8 cellular contexts compared by ENCODE assay signal in the genomic region with DNA sequence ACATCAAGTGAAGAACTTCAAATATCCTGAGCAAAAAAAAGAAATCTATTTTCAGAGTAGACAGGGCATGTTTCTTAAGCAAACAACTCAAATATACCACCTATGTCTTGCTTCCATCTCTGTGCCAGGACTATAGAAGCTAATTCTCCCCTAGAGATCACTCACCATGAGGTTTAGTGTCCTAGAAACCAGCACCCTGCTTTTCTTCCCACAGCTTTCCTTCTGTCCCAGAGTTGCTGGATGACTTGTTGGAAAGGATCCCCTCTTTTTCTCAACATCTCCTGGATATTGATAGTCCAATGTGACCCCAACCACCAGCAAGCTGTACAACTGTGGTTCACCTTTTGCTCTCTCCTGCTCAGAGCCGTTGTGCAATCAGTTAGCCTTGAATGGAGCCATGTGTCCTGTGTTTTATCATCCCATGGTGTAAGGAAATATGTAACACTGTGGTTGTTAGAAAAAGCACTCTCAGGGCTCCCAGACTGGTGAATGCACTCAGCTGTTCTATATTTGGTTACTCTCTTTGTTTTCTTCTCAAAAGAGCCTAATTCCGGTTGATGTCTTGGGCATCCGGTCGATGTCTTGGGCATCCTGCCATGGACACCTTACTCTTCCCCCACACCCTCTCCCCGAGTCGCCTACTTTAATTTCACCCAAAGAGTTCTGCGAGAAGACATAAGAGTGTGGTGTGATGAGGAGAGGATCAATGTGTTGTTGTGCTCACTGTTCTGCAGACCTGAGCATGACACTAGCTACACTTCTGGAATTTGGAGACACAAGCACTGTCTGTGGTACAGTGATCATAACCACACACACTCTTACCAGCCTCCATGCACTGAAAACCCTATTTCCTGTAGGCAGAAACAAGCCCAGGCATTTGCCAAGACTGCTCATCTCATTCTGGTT. TPM values are rescaled to one million over a fixed set of nuclear protein-coding genes. Genes with fewer than 3 reads are reported as not detected.
DNase-seq lines count a peak whose midpoint lies in the region; ATAC-seq and TF ChIP-seq lines count a peak whose summit lies in the region.

No MANE protein-coding gene starts in this region.

- POLR2A ChIA-PET in AG04450 (lab: Yijun Ruan, JAX) = interaction anchor here (1.0 to 3.3 kb wide), 2 partner anchors 236 to 296 kb away, joined by 3 to 11 read pairs; no protein-coding TSS in a partner anchor
- POLR2A ChIA-PET in activated CD4-positive, alpha-beta memory T cell treated with anti-CD3 and anti-CD28 coated beads, Interleukin-2, amount 10 ng/mL, durations not matched to agents 7 days and 5 days (lab: Charles Lee) = interaction anchor here (0.6 to 1.2 kb wide), 2 partner anchors 10 to 1210 kb away, joined by 3 to 4 read pairs; no protein-coding TSS in a partner anchor

- no peaks in the 10 kb centered on the region for H3K9me3 ChIP-seq in AG04450 (ENCODE audit: control insufficient read depth, insufficient read depth, low read length)

- H3K4me3 Mint-ChIP-seq in activated CD4-positive, alpha-beta memory T cell treated with anti-CD3 and anti-CD28 coated beads, Interleukin-2, amount 10 ng/mL, durations not matched to agents 7 days and 5 days = peak overlapping the region; percentile 34

- peak overlapping the region; percentile 49 for H3K27ac ChIP-seq in AG04450 (ENCODE audit: low read depth, low read length)

- no peak for TF ChIP-seq CTCF in AG04450 (IDR thresholded peaks at IDR 0.05; ENCODE audit: low read depth, low read length)

- H3K27me3 Mint-ChIP-seq in activated CD4-positive, alpha-beta memory T cell treated with anti-CD3 and anti-CD28 coated beads, Interleukin-2, amount 10 ng/mL, durations not matched to agents 7 days and 5 days = peaks cover 31% of the 10 kb centered on the region

- CTCF ChIA-PET in AG04450 (lab: Charles Lee) = interaction anchor here (0.6 to 11.0 kb wide), 5 partner anchors 48 to 462 kb away, joined by 3 to 205 read pairs (median 6); no protein-coding TSS in a partner anchor
- CTCF ChIA-PET in activated CD4-positive, alpha-beta memory T cell treated with anti-CD3 and anti-CD28 coated beads, Interleukin-2, amount 10 ng/mL, durations not matched to agents 7 days and 5 days (lab: Charles Lee) = interaction anchor here (1.2 to 7.1 kb wide), 2 partner anchors 378 to 462 kb away, joined by 3 to 92 read pairs; no protein-coding TSS in a partner anchor

- no peaks in the 10 kb centered on the region for H3K27me3 ChIP-seq in AG04450 (ENCODE audit: control insufficient read depth, insufficient read depth, low read length)

- DNase-seq in AG04450 (ENCODE audit: low read depth, low spot score) (no peak), left cardiac atrium (no peak), medulla oblongata (ENCODE audit: extremely low spot score) (no peak), DMS 273 treated with DMSO at 0.1 percent for 48 hours (lab: John Stamatoyannopoulos, UW) (no peak)
- DNase-seq in activated CD4-positive, alpha-beta memory T cell treated with anti-CD3 and anti-CD28 coated beads, Interleukin-2, amount 10 ng/mL, durations not matched to agents 7 days and 5 days = peak; percentile 23
- no peak for DNase-seq in stimulated activated CD4-positive, alpha-beta T cell treated with anti-CD3 and anti-CD28 coated beads, Interleukin-4, amount 100 ng/mL, for 1 hour

- H3K4me3 ChIP-seq in AG04450 (ENCODE audit: low read depth, low read length) = peak overlapping the region; percentile 60

- intact Hi-C loops in left cardiac atrium (cut with DNase I) = no loop called here

- H3K27ac Mint-ChIP-seq in activated CD4-positive, alpha-beta memory T cell treated with anti-CD3 and anti-CD28 coated beads, Interleukin-2, amount 10 ng/mL, durations not matched to agents 7 days and 5 days = peak overlapping the region; percentile 52

- peaks cover 30% of the 10 kb centered on the region for H3K4me1 Mint-ChIP-seq in activated CD4-positive, alpha-beta memory T cell treated with anti-CD3 and anti-CD28 coated beads, Interleukin-2, amount 10 ng/mL, durations not matched to agents 7 days and 5 days

- H3K9me3 Mint-ChIP-seq in activated CD4-positive, alpha-beta memory T cell treated with anti-CD3 and anti-CD28 coated beads, Interleukin-2, amount 10 ng/mL, durations not matched to agents 7 days and 5 days = no peaks in the 10 kb centered on the region

- H3K36me3 Mint-ChIP-seq in activated CD4-positive, alpha-beta memory T cell treated with anti-CD3 and anti-CD28 coated beads, Interleukin-2, amount 10 ng/mL, durations not matched to agents 7 days and 5 days (ENCODE audit: low read depth) = no peaks in the 10 kb centered on the region

- ATAC-seq in GM21423 (IDR thresholded peaks at IDR 0.05; ENCODE audit: unreplicated experiment) (peak; percentile 45), left cardiac atrium (peak; percentile 51 to 79), HG03039 (IDR thresholded peaks at IDR 0.05; ENCODE audit: unreplicated experiment) (no peak)

RNA-seq across cellular contexts. Expression of a gene that starts 1.7 kb away (rescaled TPM):
- polyA plus RNA-seq in AG04450 (2011; rRNA removed) = 28.5 and 29.3 TPM in 2 replicates
- 20.0 and 24.5 TPM in 2 replicates for polyA minus RNA-seq in AG04450 (2011; rRNA and poly(A)+ RNA removed)
- total RNA-seq in activated CD4-positive, alpha-beta memory T cell treated with anti-CD3 and anti-CD28 coated beads, Interleukin-2, amount 10 ng/mL, durations not matched to agents 7 days and 5 days = under 1 TPM; 0.78 to 0.83 TPM
- 1 to 10 TPM; 1.9 to 2.3 TPM for total RNA-seq in left cardiac atrium
